ENCODE assay signal across 13 cellular contexts in the genomic region with DNA sequence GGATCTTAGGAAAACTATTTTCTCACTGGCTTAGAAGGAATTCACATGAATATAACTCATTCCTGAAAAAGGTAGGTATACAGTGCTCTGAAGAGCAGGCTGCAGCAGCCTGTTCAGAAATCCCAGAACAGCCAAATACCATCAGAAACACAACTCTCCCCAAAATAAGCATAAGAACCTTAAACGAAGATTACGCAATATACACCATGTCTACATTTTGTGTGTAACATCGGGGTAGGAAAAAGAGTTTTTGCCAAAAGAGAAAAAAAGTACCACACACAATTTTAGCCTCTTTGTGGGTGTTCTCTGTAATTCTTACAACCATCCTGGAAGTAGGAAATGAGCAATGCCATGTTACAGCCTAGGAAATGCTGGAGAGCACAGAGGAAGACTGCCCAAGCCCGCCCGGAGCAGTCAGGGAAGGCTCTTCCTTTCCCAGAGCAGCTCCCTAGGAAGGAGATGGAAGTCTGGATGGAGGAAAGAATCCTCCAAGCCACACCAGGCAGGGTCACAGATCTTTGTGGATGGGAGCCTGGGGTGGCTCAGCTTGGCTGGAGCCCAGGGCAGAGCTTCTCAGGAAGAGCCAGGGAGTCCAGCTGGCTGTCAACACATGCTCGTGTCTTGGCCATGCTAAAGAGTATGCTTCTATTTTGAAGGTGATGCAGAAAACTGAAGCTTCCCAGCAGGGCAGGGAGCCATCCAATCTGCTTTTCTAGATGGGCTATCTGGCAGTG. TPM values are rescaled to one million over a fixed set of nuclear protein-coding genes. Genes with fewer than 3 reads are reported as not detected.
DNase-seq lines count a peak whose midpoint lies in the region; ATAC-seq and TF ChIP-seq lines count a peak whose summit lies in the region.
"Had no signal": no experiment of that assay in that cellular context is flagged by ENCODE, and none has a peak within 500 bp of the region (broad histone marks: within the 10 kb centered on the region; RNA-seq: fewer than 3 reads in every experiment).

No MANE protein-coding gene starts in this region.

- no peaks in the 10 kb centered on the region for H3K4me1 Mint-ChIP-seq in activated T-helper 17 cell treated with anti-CD3 and anti-CD28 coated beads, Interleukin-2, amount 50 U/mL, for 72 hours

- no peaks in the 10 kb centered on the region for H3K9me3 Mint-ChIP-seq in activated T-helper 17 cell treated with anti-CD3 and anti-CD28 coated beads, Interleukin-2, amount 50 U/mL, for 72 hours
- H3K9me3 Mint-ChIP-seq: natural killer cell treated with Interleukin-12 subunit alpha and Interleukin-12 subunit beta and Interleukin-15 and Interleukin-18, amount 100 ng/mL, for 72 hours; T-cell had no signal

- DNase-seq in AG08395 (ENCODE audit: low spot score) (peak; percentile 44), NCI-H2081 (lab: John Stamatoyannopoulos, UW) (no peak), T-helper 2 cell (no peak)
- DNase-seq: NCI-H1092 treated with DMSO at 0.1 percent for 48 hours; stimulated activated CD4-positive, alpha-beta T cell treated with anti-CD3 and anti-CD28 coated beads, Interleukin-2, amount 100 ng/mL, for 48 hours; T-cell had no signal

- H3K36me3 ChIP-seq in gastroesophageal sphincter (peaks cover 0 to 20% of the 10 kb centered on the region in 2 donors), neutrophil (peaks cover 44% of the 10 kb centered on the region)

- H3K4me3 Mint-ChIP-seq in activated T-helper 17 cell treated with anti-CD3 and anti-CD28 coated beads, Interleukin-2, amount 50 U/mL, for 72 hours: no peak overlapping the region
- H3K4me3 Mint-ChIP-seq: natural killer cell treated with Interleukin-12 subunit alpha and Interleukin-12 subunit beta and Interleukin-15 and Interleukin-18, amount 100 ng/mL, for 72 hours; T-cell had no signal

- H3K27ac ChIP-seq in gastroesophageal sphincter (peak overlapping the region; percentile 54 to 84 (median 78)), neutrophil (peak overlapping the region; percentile 55)
- H3K27ac ChIP-seq: HL-60 had no signal

- WGBS in gastroesophageal sphincter (ENCODE audit: low coverage in 1 of 2), 2 donors: 58 to 76% methylated on average over 3 of the region's 6 CpGs

- H3K9me3 ChIP-seq in gastroesophageal sphincter: no peaks in the 10 kb centered on the region
- H3K9me3 ChIP-seq in neutrophil: no peaks in the 10 kb centered on the region

- H3K4me1 ChIP-seq in gastroesophageal sphincter (peaks cover 15 to 100% (median 35%) of the 10 kb centered on the region in 3 donors), neutrophil (ENCODE audit: control insufficient read depth in 1 of 2, insufficient read depth in 1 of 2, low read depth in 1 of 2, low read length in 1 of 2) (peaks cover 25 to 35% of the 10 kb centered on the region in 2 experiments)

- H3K27ac Mint-ChIP-seq in activated T-helper 17 cell treated with anti-CD3 and anti-CD28 coated beads, Interleukin-2, amount 50 U/mL, for 72 hours: peak overlapping the region; percentile 50
- H3K27ac Mint-ChIP-seq: natural killer cell treated with Interleukin-12 subunit alpha and Interleukin-12 subunit beta and Interleukin-15 and Interleukin-18, amount 100 ng/mL, for 72 hours; T-cell had no signal

- H3K27me3 ChIP-seq in gastroesophageal sphincter: no peaks in the 10 kb centered on the region
- H3K27me3 ChIP-seq in neutrophil: no peaks in the 10 kb centered on the region

- no peak for TF ChIP-seq POLR2A in gastroesophageal sphincter (IDR thresholded peaks at IDR 0.05)

- no peak for ATAC-seq in activated T-helper 17 cell treated with anti-CD3 and anti-CD28 coated beads, Interleukin-2, amount 50 U/mL, for 72 hours (replicated peaks)
- ATAC-seq in gastroesophageal sphincter: peak; percentile 71
- ATAC-seq in HG02588 (IDR thresholded peaks at IDR 0.05; ENCODE audit: unreplicated experiment): no peak
- no peak for ATAC-seq in GM21381 (IDR thresholded peaks at IDR 0.05; ENCODE audit: unreplicated experiment)
- ATAC-seq: natural killer cell treated with Interleukin-12 subunit alpha and Interleukin-12 subunit beta and Interleukin-15 and Interleukin-18, amount 100 ng/mL, for 72 hours; T-cell had no signal

- no peak for TF ChIP-seq CTCF in gastroesophageal sphincter (IDR thresholded peaks at IDR 0.05)
- no peak for TF ChIP-seq CTCF in neutrophil (IDR thresholded peaks at IDR 0.05)

- no peaks in the 10 kb centered on the region for H3K27me3 Mint-ChIP-seq in activated T-helper 17 cell treated with anti-CD3 and anti-CD28 coated beads, Interleukin-2, amount 50 U/mL, for 72 hours
- H3K27me3 Mint-ChIP-seq: natural killer cell treated with Interleukin-12 subunit alpha and Interleukin-12 subunit beta and Interleukin-15 and Interleukin-18, amount 100 ng/mL, for 72 hours; T-cell had no signal

- H3K36me3 Mint-ChIP-seq in activated T-helper 17 cell treated with anti-CD3 and anti-CD28 coated beads, Interleukin-2, amount 50 U/mL, for 72 hours (ENCODE audit: low read depth): peaks cover 22% of the 10 kb centered on the region
- H3K36me3 Mint-ChIP-seq: natural killer cell treated with Interleukin-12 subunit alpha and Interleukin-12 subunit beta and Interleukin-15 and Interleukin-18, amount 100 ng/mL, for 72 hours had no signal

- TF ChIP-seq EP300 in gastroesophageal sphincter (IDR thresholded peaks at IDR 0.05): no peak

- H3K4me3 ChIP-seq in gastroesophageal sphincter: no peak overlapping the region
- no peak overlapping the region for H3K4me3 ChIP-seq in neutrophil (ENCODE audit: low read depth in 1 of 2, low read length in 1 of 2)

RNA-seq across cellular contexts. Expression of gene ARFGAP3, which starts 49.7 kb away (rescaled TPM):
- 10 to 100 TPM; 32.0 to 32.8 TPM for total RNA-seq in activated T-helper 17 cell treated with anti-CD3 and anti-CD28 coated beads, Interleukin-2, amount 50 U/mL, for 72 hours
- total RNA-seq in gastroesophageal sphincter: 10 to 100 TPM; 40.6 to 67.9 (median 49.1) TPM
